9 cellular contexts compared by ENCODE assay signal in the genomic region with DNA sequence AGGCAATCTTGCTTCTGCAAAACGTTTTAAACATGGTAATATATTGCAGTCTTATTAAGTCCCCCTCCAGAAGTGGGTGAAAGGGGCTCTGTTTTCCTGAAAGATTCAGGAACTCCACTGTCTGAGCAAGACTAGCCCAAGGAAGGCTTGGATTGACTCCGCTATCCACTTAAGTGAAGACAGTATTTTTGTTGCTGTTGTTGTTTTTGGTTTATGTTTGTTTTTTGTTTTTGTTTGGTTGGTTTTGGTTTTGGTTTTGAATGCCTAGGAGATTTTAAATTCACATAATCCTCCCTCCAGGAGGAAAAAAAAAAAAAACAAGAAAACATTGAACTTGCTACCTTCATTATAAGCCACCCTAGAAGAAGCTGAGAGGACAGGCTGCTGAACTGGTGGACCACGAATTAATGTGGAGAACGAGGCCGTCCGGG. TPM values are rescaled to one million over a fixed set of nuclear protein-coding genes. Genes with fewer than 3 reads are reported as not detected.
DNase-seq lines count a peak whose midpoint lies in the region; TF ChIP-seq lines count a peak whose summit lies in the region.
"Had no signal": no experiment of that assay in that cellular context is flagged by ENCODE, and none has a peak within 500 bp of the region (broad histone marks: within the 10 kb centered on the region; RNA-seq: fewer than 3 reads in every experiment).

No MANE protein-coding gene starts in this region.

- H3K9me3 Mint-ChIP-seq in CD14-positive monocyte (peaks cover 0 to 9% (median 5%) of the 10 kb centered on the region in 7 donors), neural crest cell (no peaks in the 10 kb centered on the region)

- H3K27me3 ChIP-seq in NT2/D1 (ENCODE audit: insufficient read depth, insufficient read length): peaks cover 70% of the 10 kb centered on the region
- H3K27me3 ChIP-seq in esophagus (ENCODE audit: control insufficient read depth in 1 of 2, insufficient read depth in 2 of 2, low read length in 2 of 2): no peaks in the 10 kb centered on the region

- H3K27ac Mint-ChIP-seq in CD14-positive monocyte (peak overlapping the region in 2 of 7 donors; percentile 21 to 42), neural crest cell (ENCODE audit: unreplicated experiment) (no peak overlapping the region)

- peak overlapping the region; percentile 21 for H3K4me3 ChIP-seq in NT2/D1 (ENCODE audit: insufficient read length, low read depth)
- peak overlapping the region; percentile 47 to 52 for H3K4me3 ChIP-seq in esophagus (ENCODE audit: low read depth in 1 of 2, low read length in 2 of 2)

- H3K27me3 Mint-ChIP-seq in CD14-positive monocyte (ENCODE audit: low read depth in 3 of 3) (peaks cover 58 to 72% (median 62%) of the 10 kb centered on the region in 3 donors), neural crest cell (ENCODE audit: low read depth) (peaks cover 80% of the 10 kb centered on the region)

- H3K36me3 ChIP-seq in NT2/D1 (ENCODE audit: insufficient read depth, insufficient read length, low read length) (no peaks in the 10 kb centered on the region), esophagus (ENCODE audit: control insufficient read depth in 2 of 2, insufficient read depth in 2 of 2, low read length in 1 of 2) (no peaks in the 10 kb centered on the region)

- H3K4me3 Mint-ChIP-seq in CD14-positive monocyte (peak overlapping the region; percentile 86 to 97), neural crest cell (peak overlapping the region; percentile 86)

- H3K4me1 ChIP-seq in NT2/D1 (ENCODE audit: insufficient read depth, insufficient read length) (peaks cover 3% of the 10 kb centered on the region), esophagus (ENCODE audit: control insufficient read depth in 2 of 2, insufficient read depth in 2 of 2, low read length in 1 of 2) (peaks cover 2 to 6% of the 10 kb centered on the region in 2 donors)

- peaks cover 13 to 24% of the 10 kb centered on the region in 2 donors for H3K36me3 Mint-ChIP-seq in CD14-positive monocyte
- H3K36me3 Mint-ChIP-seq in neural crest cell (ENCODE audit: low read depth): no peaks in the 10 kb centered on the region

- no peaks in the 10 kb centered on the region for H3K9me3 ChIP-seq in NT2/D1 (ENCODE audit: insufficient read depth, low read length)
- H3K9me3 ChIP-seq in esophagus (ENCODE audit: control insufficient read depth in 2 of 2, insufficient read depth in 1 of 2, low read depth in 1 of 2, low read length in 1 of 2): no peaks in the 10 kb centered on the region

- no peak overlapping the region for H3K9ac ChIP-seq in NT2/D1 (ENCODE audit: insufficient read length, low read depth)

- no peak for DNase-seq in CD14-positive monocyte (ENCODE audit: low spot score)
- no peak for DNase-seq in NT2/D1 (ENCODE audit: low read depth, low spot score)
- no peak for DNase-seq in neural crest cell (ENCODE audit: low read depth, low spot score)
- DNase-seq in NCI-H1092 treated with DMSO at 0.1 percent for 48 hours (lab: John Stamatoyannopoulos, UW): no peak
- no peak for DNase-seq in COR-L47 (lab: John Stamatoyannopoulos, UW)
- no peak for DNase-seq in NCI-H2196 treated with DMSO at 0.1 percent for 48 hours (lab: John Stamatoyannopoulos, UW; ENCODE audit: unreplicated experiment)
- no peak for DNase-seq in NCI-H128 (lab: John Stamatoyannopoulos, UW; ENCODE audit: unreplicated experiment)
- DNase-seq: NCI-H524 had no signal

- TF ChIP-seq CTCF in CD14-positive monocyte (IDR thresholded peaks at IDR 0.05): no peak
- TF ChIP-seq CTCF in neural crest cell (conservative IDR thresholded peaks at IDR 0.05): no peak

- H3K4me1 Mint-ChIP-seq in CD14-positive monocyte (peaks cover 57% of the 10 kb centered on the region), neural crest cell (peaks cover 28% of the 10 kb centered on the region)

- peak overlapping the region; percentile 61 to 70 for H3K27ac ChIP-seq in esophagus (ENCODE audit: low read depth in 2 of 2, low read length in 1 of 2)

- 31 to 33% methylated on average over 6 of the region's 6 CpGs for WGBS in esophagus, 2 donors

- intact Hi-C loops in CD14-positive monocyte (cut with micrococcal nuclease): loop anchor here (5.0 kb wide), 3 partner anchors 34 to 799 kb away; no protein-coding TSS in a partner anchor

RNA-seq across cellular contexts. Expression of gene NFIA, which starts 29.1 kb away (rescaled TPM):
- polyA plus RNA-seq in CD14-positive monocyte (1 to 10 TPM; 1.4 to 5.3 TPM), esophagus (10 to 100 TPM in 1 of 2 donors, 1 to 10 TPM in 1; 9.0 to 11.0 TPM)
- 2.2 and 3.4 TPM in 2 replicates for total RNA-seq in neural crest cell
